Comparison of ENCODE assay signal across 1 cellular context in the genomic region with DNA sequence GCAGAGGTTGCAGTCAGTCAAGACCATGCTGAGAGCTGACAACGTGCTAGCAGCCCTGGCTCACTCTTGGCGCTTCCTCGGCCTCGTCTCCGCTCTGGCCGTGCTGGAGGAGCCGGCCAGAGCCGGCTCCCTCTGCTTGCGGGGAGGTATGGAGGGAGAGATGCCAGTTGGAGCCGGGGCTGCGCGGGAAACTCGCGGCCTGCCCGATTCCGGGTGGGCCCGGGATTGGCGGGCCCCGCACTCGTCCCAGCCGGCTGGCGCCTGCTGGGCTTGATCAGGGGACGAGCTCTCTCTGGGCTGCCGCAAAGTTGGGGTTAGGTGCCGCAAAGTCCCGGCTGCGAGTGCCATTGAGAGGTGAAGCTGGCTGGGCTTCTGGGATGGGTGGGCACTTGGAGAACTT.
TF ChIP-seq lines count a peak whose summit lies in the region.

No MANE protein-coding gene starts in this region.

TF ChIP-seq in GM23338, 12 proteins besides CTCF, POLR2A, EP300 and RAD21 (continued from another document):
- TF ChIP-seq ETS1 (IDR thresholded peaks at IDR 0.05): no peak
